9 cellular contexts compared by ENCODE assay signal in the genomic region with DNA sequence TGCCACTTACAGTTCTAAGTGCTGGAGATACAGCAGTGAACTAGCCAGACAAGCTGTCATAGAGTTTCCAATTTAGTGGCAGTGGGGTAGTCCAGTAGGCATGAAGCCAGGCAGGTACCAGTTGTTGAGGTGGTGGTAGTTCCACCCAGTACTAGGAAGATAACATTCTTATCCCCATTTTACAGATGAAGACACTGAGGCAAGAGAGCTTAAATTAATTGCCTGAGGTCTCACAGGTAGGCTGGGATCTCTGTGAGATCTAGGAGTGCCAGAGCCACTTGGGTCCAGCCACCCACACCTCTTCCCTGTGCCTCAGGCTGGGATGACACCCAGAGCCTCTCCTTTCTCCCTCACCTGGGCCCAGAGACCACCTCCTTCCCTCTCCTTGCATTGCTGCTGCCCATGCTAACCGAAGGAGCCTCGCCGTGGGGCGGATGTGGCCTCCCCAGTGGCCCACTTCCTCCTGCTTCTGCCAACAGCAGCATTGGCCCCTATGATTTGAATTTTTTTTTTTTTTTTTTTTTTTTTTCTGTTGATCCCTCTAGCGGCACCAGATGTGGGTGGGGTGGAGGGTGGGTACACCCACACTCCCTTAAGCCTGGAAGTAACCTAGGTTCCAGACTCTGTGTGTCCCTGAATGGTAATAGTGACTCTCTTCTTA.
DNase-seq lines count a peak whose midpoint lies in the region; ATAC-seq and TF ChIP-seq lines count a peak whose summit lies in the region.
"Had no signal": no experiment of that assay in that cellular context is flagged by ENCODE, and none has a peak within 500 bp of the region (broad histone marks: within the 10 kb centered on the region; RNA-seq: fewer than 3 reads in every experiment).

No MANE protein-coding gene starts in this region.

- H3K27ac ChIP-seq in heart left ventricle = peak overlapping the region in 1 of 12 donors; percentile 82
- H3K27ac ChIP-seq in thymus (ENCODE audit: low read depth) = peak overlapping the region; percentile 82
- H3K27ac ChIP-seq: 22Rv1 had no signal

- TF ChIP-seq CTCF in heart left ventricle (IDR thresholded peaks at IDR 0.05) = no peak

- DNase-seq in NCI-H748 (lab: John Stamatoyannopoulos, UW; ENCODE audit: unreplicated experiment) (peak; percentile 27), NCI-H748 treated with DMSO at 0.1 percent for 48 hours (lab: John Stamatoyannopoulos, UW) (no peak), heart left ventricle (peak in 3 of 5 donors; percentile 28 to 74 (median 38)), A172 (ENCODE audit: low spot score) (no peak)
- peak; percentile 80 for DNase-seq in activated CD4-positive, alpha-beta T cell treated with anti-CD3 and anti-CD28 coated beads, Interleukin-2, amount 10 ng/mL, durations not matched to agents 7 days and 5 days

- H3K36me3 Mint-ChIP-seq in activated CD4-positive, alpha-beta T cell treated with anti-CD3 and anti-CD28 coated beads, Interleukin-2, amount 10 ng/mL, durations not matched to agents 7 days and 5 days (ENCODE audit: low read depth) = peaks cover 21% of the 10 kb centered on the region

- WGBS in heart left ventricle, 4 donors = 68 to 81% (median 75%) methylated on average over 5 of the region's 5 CpGs
- WGBS in thymus = 10% methylated on average over 5 of the region's 5 CpGs

- H3K4me1 Mint-ChIP-seq in activated CD4-positive, alpha-beta T cell treated with anti-CD3 and anti-CD28 coated beads, Interleukin-2, amount 10 ng/mL, durations not matched to agents 7 days and 5 days = peaks cover 69% of the 10 kb centered on the region

- H3K27me3 ChIP-seq in heart left ventricle (peaks cover 0 to 23% (median 0%) of the 10 kb centered on the region in 9 donors), thymus (ENCODE audit: control insufficient read depth, insufficient read depth) (no peaks in the 10 kb centered on the region)

- CTCF ChIA-PET in activated CD4-positive, alpha-beta T cell treated with anti-CD3 and anti-CD28 coated beads, Interleukin-2, amount 10 ng/mL, durations not matched to agents 7 days and 5 days (lab: Charles Lee) = no interaction called here

- intact Hi-C loops in heart left ventricle (cut with DNase I) = no loop called here

- H3K27ac Mint-ChIP-seq in activated CD4-positive, alpha-beta T cell treated with anti-CD3 and anti-CD28 coated beads, Interleukin-2, amount 10 ng/mL, durations not matched to agents 7 days and 5 days = peak overlapping the region; percentile 90

- H3K9me3 ChIP-seq in heart left ventricle = no peaks in the 10 kb centered on the region
- H3K9me3 ChIP-seq in thymus (ENCODE audit: control insufficient read depth) = no peaks in the 10 kb centered on the region

- H3K4me1 ChIP-seq in heart left ventricle (peaks cover 0 to 46% (median 0%) of the 10 kb centered on the region in 12 donors), thymus (ENCODE audit: control insufficient read depth, insufficient read depth, low read length) (peaks cover 50% of the 10 kb centered on the region)

- H3K4me3 Mint-ChIP-seq in activated CD4-positive, alpha-beta T cell treated with anti-CD3 and anti-CD28 coated beads, Interleukin-2, amount 10 ng/mL, durations not matched to agents 7 days and 5 days = peak overlapping the region; percentile 42

- no peaks in the 10 kb centered on the region for H3K27me3 Mint-ChIP-seq in activated CD4-positive, alpha-beta T cell treated with anti-CD3 and anti-CD28 coated beads, Interleukin-2, amount 10 ng/mL, durations not matched to agents 7 days and 5 days

- POLR2A ChIA-PET in activated CD4-positive, alpha-beta T cell treated with anti-CD3 and anti-CD28 coated beads, Interleukin-2, amount 10 ng/mL, durations not matched to agents 7 days and 5 days (lab: Charles Lee) = no interaction called here

- no peak overlapping the region for H3K4me3 ChIP-seq in heart left ventricle
- H3K4me3 ChIP-seq in thymus (ENCODE audit: low read length) = no peak overlapping the region

- H3K9me3 Mint-ChIP-seq in activated CD4-positive, alpha-beta T cell treated with anti-CD3 and anti-CD28 coated beads, Interleukin-2, amount 10 ng/mL, durations not matched to agents 7 days and 5 days = no peaks in the 10 kb centered on the region

- ATAC-seq in heart left ventricle (peak in 1 of 4 donors; percentile 37), HG03045 (IDR thresholded peaks at IDR 0.05; ENCODE audit: unreplicated experiment) (no peak), GM21723 (IDR thresholded peaks at IDR 0.05; ENCODE audit: unreplicated experiment) (no peak)

- H3K36me3 ChIP-seq in heart left ventricle (no peaks in the 10 kb centered on the region), thymus (ENCODE audit: control insufficient read depth, insufficient read depth) (no peaks in the 10 kb centered on the region)

- no peak for TF ChIP-seq POLR2A in heart left ventricle (IDR thresholded peaks at IDR 0.05)

Comparison
In these comparisons a context has a peak if more than half of its experiments do, and no peak if none do; other contexts are left out.
1. DNase-seq: peak in NCI-H748 (single experiment), activated CD4-positive, alpha-beta T cell treated with anti-CD3 and anti-CD28 coated beads, Interleukin-2, amount 10 ng/mL, durations not matched to agents 7 days and 5 days (single experiment) and heart left ventricle (3 of 5); none in NCI-H748 treated with DMSO at 0.1 percent for 48 hours (single experiment) and A172 (single experiment).